In the genomic region with DNA sequence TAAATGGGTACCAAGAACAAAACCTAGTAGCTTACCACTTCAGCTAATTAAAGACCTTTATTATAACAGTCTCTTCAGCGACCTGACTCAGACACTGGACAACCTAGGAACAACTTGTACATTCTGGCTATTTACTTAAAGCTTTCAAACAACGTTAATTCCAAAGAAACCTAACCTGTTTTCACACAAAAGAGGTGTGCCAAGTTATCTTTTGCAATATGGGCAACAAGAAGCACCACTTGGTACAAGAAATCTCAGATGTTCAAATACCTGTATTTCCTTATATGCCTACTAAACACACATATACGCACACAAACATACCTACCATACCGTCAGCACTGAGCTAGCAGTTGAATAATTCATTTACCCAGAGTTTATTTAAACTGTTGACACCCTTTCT, we compare ENCODE assay signal across 20 cellular contexts. TPM values are rescaled to one million over a fixed set of nuclear protein-coding genes. Genes with fewer than 3 reads are reported as not detected.
DNase-seq lines count a peak whose midpoint lies in the region; ATAC-seq and TF ChIP-seq lines count a peak whose summit lies in the region.
"Had no signal": no experiment of that assay in that cellular context is flagged by ENCODE, and none has a peak within 500 bp of the region (broad histone marks: within the 10 kb centered on the region; RNA-seq: fewer than 3 reads in every experiment).

No MANE protein-coding gene starts in this region.

- peaks cover 32% of the 10 kb centered on the region for H3K36me3 Mint-ChIP-seq in activated naive CD8-positive, alpha-beta T cell treated with anti-CD3 and anti-CD28 coated beads, Interleukin-2, amount 50 U/mL, for 24 hours (ENCODE audit: low read depth)

- H3K18ac ChIP-seq in mesenchymal stem cell (ENCODE audit: low read depth in 1 of 2, low read length in 2 of 2) = no peak overlapping the region

- DNase-seq in left ventricle myocardium inferior = no peak
- DNase-seq in heart left ventricle = no peak
- DNase-seq in activated naive CD8-positive, alpha-beta T cell treated with anti-CD3 and anti-CD28 coated beads, Interleukin-2, amount 50 U/mL, for 24 hours = no peak
- DNase-seq in mesenchymal stem cell = no peak
- DNase-seq in upper lobe of right lung = no peak
- no peak for DNase-seq in ecto neural progenitor cell (ENCODE audit: low spot score)
- DNase-seq in activated CD4-positive, alpha-beta T cell treated with anti-CD3 and anti-CD28 coated beads, Interleukin-2, amount 50 U/mL, for 48 hours = no peak
- DNase-seq: activated CD4-positive, alpha-beta T cell treated with anti-CD3 and anti-CD28 coated beads for 48 hours; aorta; DMS 273 treated with DMSO at 0.1 percent for 48 hours; GOT3; hypothalamus; MV-4-11; NCI-H82; RPMI8226; sigmoid colon; stimulated activated CD4-positive, alpha-beta T cell treated with anti-CD3 and anti-CD28 coated beads, Interleukin-4, amount 100 ng/mL, for 1 hour had no signal

- H3K4me1 Mint-ChIP-seq in activated naive CD8-positive, alpha-beta T cell treated with anti-CD3 and anti-CD28 coated beads, Interleukin-2, amount 50 U/mL, for 24 hours = peaks cover 77% of the 10 kb centered on the region

- H2BK12ac ChIP-seq in mesenchymal stem cell (ENCODE audit: low read length in 2 of 2) = no peak overlapping the region

- ATAC-seq in heart left ventricle (no peak), upper lobe of right lung (peak; percentile 91), HG02571 (IDR thresholded peaks at IDR 0.05; ENCODE audit: unreplicated experiment) (no peak)
- ATAC-seq in activated naive CD8-positive, alpha-beta T cell treated with anti-CD3 and anti-CD28 coated beads, Interleukin-2, amount 50 U/mL, for 24 hours = no peak
- ATAC-seq: left lobe of liver; natural killer cell treated with Interleukin-12 subunit alpha and Interleukin-12 subunit beta and Interleukin-15 and Interleukin-18, amount 100 ng/mL, for 72 hours had no signal

- no peak overlapping the region for H3K4me3 ChIP-seq in left ventricle myocardium inferior
- no peak overlapping the region for H3K4me3 ChIP-seq in heart left ventricle
- H3K4me3 ChIP-seq in mesenchymal stem cell (ENCODE audit: insufficient read depth in 1 of 2, low read depth in 1 of 2, low read length in 2 of 2) = no peak overlapping the region
- no peak overlapping the region for H3K4me3 ChIP-seq in upper lobe of right lung
- H3K4me3 ChIP-seq: sigmoid colon had no signal

- H3K4me3 Mint-ChIP-seq in activated naive CD8-positive, alpha-beta T cell treated with anti-CD3 and anti-CD28 coated beads, Interleukin-2, amount 50 U/mL, for 24 hours = no peak overlapping the region
- H3K4me3 Mint-ChIP-seq: natural killer cell treated with Interleukin-12 subunit alpha and Interleukin-12 subunit beta and Interleukin-15 and Interleukin-18, amount 100 ng/mL, for 72 hours had no signal

- H3K27ac ChIP-seq in left ventricle myocardium inferior (replicated peaks) (peak overlapping the region; percentile 25), heart left ventricle (peak overlapping the region in 1 of 12 donors; percentile 68), mesenchymal stem cell (ENCODE audit: low read length, poor library complexity, severe bottlenecking) (peak overlapping the region; percentile 80), upper lobe of right lung (peak overlapping the region; percentile 78)

- H3K27me3 Mint-ChIP-seq in activated naive CD8-positive, alpha-beta T cell treated with anti-CD3 and anti-CD28 coated beads, Interleukin-2, amount 50 U/mL, for 24 hours = no peaks in the 10 kb centered on the region
- H3K27me3 Mint-ChIP-seq: natural killer cell treated with Interleukin-12 subunit alpha and Interleukin-12 subunit beta and Interleukin-15 and Interleukin-18, amount 100 ng/mL, for 72 hours had no signal

- H3K9me3 ChIP-seq in left ventricle myocardium inferior (replicated peaks) (no peaks in the 10 kb centered on the region), heart left ventricle (no peaks in the 10 kb centered on the region), mesenchymal stem cell (ENCODE audit: control insufficient read depth, low read length) (no peaks in the 10 kb centered on the region), upper lobe of right lung (no peaks in the 10 kb centered on the region)
- H3K9me3 ChIP-seq: sigmoid colon had no signal

- TF ChIP-seq CTCF in left ventricle myocardium inferior (IDR thresholded peaks at IDR 0.05; ENCODE audit: borderline replicate concordance) (no peak), heart left ventricle (IDR thresholded peaks at IDR 0.05) (no peak), upper lobe of right lung (IDR thresholded peaks at IDR 0.05) (no peak)

- H3K4me1 ChIP-seq in left ventricle myocardium inferior (peaks cover 65% of the 10 kb centered on the region), heart left ventricle (peaks cover 0 to 58% (median 31%) of the 10 kb centered on the region in 12 donors), mesenchymal stem cell (ENCODE audit: control insufficient read depth, insufficient read depth, low read depth, low read length) (peaks cover 6% of the 10 kb centered on the region), upper lobe of right lung (peaks cover 47% of the 10 kb centered on the region)

- peaks cover 9% of the 10 kb centered on the region for H3K79me1 ChIP-seq in mesenchymal stem cell (replicated peaks; ENCODE audit: low read length, poor library complexity, severe bottlenecking)

- no peak overlapping the region for H4K8ac ChIP-seq in mesenchymal stem cell (ENCODE audit: low read length)

- H2BK5ac ChIP-seq in mesenchymal stem cell (ENCODE audit: low read depth, low read length, poor library complexity, severe bottlenecking) = no peak overlapping the region

- no peak for TF ChIP-seq POLR2A in heart left ventricle (IDR thresholded peaks at IDR 0.05)

- intact Hi-C loops in left ventricle myocardium inferior (cut with micrococcal nuclease) (no loop called here), heart left ventricle (cut with DNase I) (no loop called here), upper lobe of right lung (cut with DNase I) (no loop called here)

- 88 to 94% (median 90%) methylated on average over 4 of the region's 4 CpGs for WGBS in heart left ventricle, 4 donors
- WGBS in mesenchymal stem cell = 62% methylated on average over 4 of the region's 4 CpGs

- H4K91ac ChIP-seq in mesenchymal stem cell (ENCODE audit: low read length) = no peak overlapping the region

- H3K36me3 ChIP-seq in left ventricle myocardium inferior (peaks cover 10% of the 10 kb centered on the region), heart left ventricle (peaks cover 0 to 45% (median 15%) of the 10 kb centered on the region in 9 donors), mesenchymal stem cell (ENCODE audit: control insufficient read depth in 1 of 2, insufficient read depth in 2 of 2, low read depth in 1 of 2, low read length in 2 of 2) (peaks cover 7 to 27% of the 10 kb centered on the region in 2 experiments), upper lobe of right lung (peaks cover 18% of the 10 kb centered on the region)

- peak overlapping the region; percentile 81 for H3K9ac ChIP-seq in mesenchymal stem cell (ENCODE audit: low read length)

- peak overlapping the region; percentile 69 for H3K27ac Mint-ChIP-seq in activated naive CD8-positive, alpha-beta T cell treated with anti-CD3 and anti-CD28 coated beads, Interleukin-2, amount 50 U/mL, for 24 hours
- H3K27ac Mint-ChIP-seq: natural killer cell treated with Interleukin-12 subunit alpha and Interleukin-12 subunit beta and Interleukin-15 and Interleukin-18, amount 100 ng/mL, for 72 hours had no signal

- H3K27me3 ChIP-seq in left ventricle myocardium inferior (ENCODE audit: low read depth) (no peaks in the 10 kb centered on the region), heart left ventricle (no peaks in the 10 kb centered on the region), mesenchymal stem cell (ENCODE audit: control insufficient read depth in 1 of 2, insufficient read depth in 1 of 2, low read length in 2 of 2) (no peaks in the 10 kb centered on the region), upper lobe of right lung (no peaks in the 10 kb centered on the region)
- H3K27me3 ChIP-seq: sigmoid colon had no signal

- no peaks in the 10 kb centered on the region for H3K9me3 Mint-ChIP-seq in activated naive CD8-positive, alpha-beta T cell treated with anti-CD3 and anti-CD28 coated beads, Interleukin-2, amount 50 U/mL, for 24 hours
- H3K9me3 Mint-ChIP-seq: natural killer cell treated with Interleukin-12 subunit alpha and Interleukin-12 subunit beta and Interleukin-15 and Interleukin-18, amount 100 ng/mL, for 72 hours had no signal

- no peak overlapping the region for H2AFZ ChIP-seq in mesenchymal stem cell (ENCODE audit: low read depth, low read length)

- no peak overlapping the region for H2BK120ac ChIP-seq in mesenchymal stem cell (ENCODE audit: low read depth, low read length)

- H2BK15ac ChIP-seq in mesenchymal stem cell (ENCODE audit: low read depth, poor library complexity, severe bottlenecking) = no peak overlapping the region

- no peak overlapping the region for H2AK5ac ChIP-seq in mesenchymal stem cell (ENCODE audit: low read length, severe bottlenecking)

- H3K23ac ChIP-seq in mesenchymal stem cell (ENCODE audit: low read length in 2 of 2) = no peak overlapping the region

- H3K4ac ChIP-seq in mesenchymal stem cell (ENCODE audit: low read depth in 1 of 2, low read length in 2 of 2) = no peak overlapping the region

- no peak overlapping the region for H3K14ac ChIP-seq in mesenchymal stem cell (ENCODE audit: low read length in 2 of 2)

- no peak overlapping the region for H3K4me2 ChIP-seq in mesenchymal stem cell (ENCODE audit: low read length, poor library complexity, severe bottlenecking)

RNA-seq across cellular contexts. Expression of a gene that starts 23.0 kb away (rescaled TPM):
- 18.0 TPM for total RNA-seq in left ventricle myocardium inferior
- total RNA-seq in heart left ventricle = 10 to 100 TPM; 15.5 to 47.0 (median 25.2) TPM
- 10 to 100 TPM in 1 of 2 donors, 1 to 10 TPM in 1; 6.2 to 69.0 TPM for polyA plus RNA-seq in heart left ventricle
- 50.9 TPM for polyA plus RNA-seq in mesenchymal stem cell (2013, experiment 1 of 2)
- polyA plus RNA-seq in mesenchymal stem cell (2013, experiment 2 of 2) = 50.6 TPM
- total RNA-seq in upper lobe of right lung = 220 TPM
